16 cellular contexts compared by ENCODE assay signal in genomic region chr11:72705442-72706365, GRCh38. TPM values are rescaled to one million over a fixed set of nuclear protein-coding genes. Genes with fewer than 3 reads are reported as not detected.
DNase-seq lines count a peak whose midpoint lies in the region; ATAC-seq and TF ChIP-seq lines count a peak whose summit lies in the region.
"Had no signal": no experiment of that assay in that cellular context is flagged by ENCODE, and none has a peak within 500 bp of the region (broad histone marks: within the 10 kb centered on the region; RNA-seq: fewer than 3 reads in every experiment).

No MANE protein-coding gene starts in this region.

- no peaks in the 10 kb centered on the region for H3K9me3 Mint-ChIP-seq in stimulated activated naive B cell treated with anti-CD40 and anti-IgM and Interleukin-4, amounts not matched to agents 10 μg/mL and 1 μg/mL and 100 μg/mL, for 72 hours

- peaks cover 67 to 77% of the 10 kb centered on the region in 2 donors for H3K36me3 Mint-ChIP-seq in stimulated activated naive B cell treated with anti-CD40 and anti-IgM and Interleukin-4, amounts not matched to agents 10 μg/mL and 1 μg/mL and 100 μg/mL, for 72 hours

- no peak for TF ChIP-seq POLR2A in esophagus muscularis mucosa (IDR thresholded peaks at IDR 0.05; ENCODE audit: low read depth)

- no peaks in the 10 kb centered on the region for H3K4me1 ChIP-seq in right cardiac atrium (ENCODE audit: control insufficient read depth, insufficient read depth, low read length)
- H3K4me1 ChIP-seq in NT2/D1 (ENCODE audit: insufficient read depth, insufficient read length), result peaks cover 35% of the 10 kb centered on the region
- H3K4me1 ChIP-seq in esophagus muscularis mucosa, result peaks cover 20 to 37% (median 28%) of the 10 kb centered on the region in 4 donors
- H3K4me1 ChIP-seq: SJSA1 had no signal

- H3K27ac ChIP-seq in right cardiac atrium (ENCODE audit: low read length) (no peak overlapping the region), esophagus muscularis mucosa (replicated peaks in 1 of 4) (no peak overlapping the region)
- H3K27ac ChIP-seq: HL-60, SJSA1 had no signal

- peak overlapping the region; percentile 13 for H3K9ac ChIP-seq in NT2/D1 (ENCODE audit: insufficient read length, low read depth)

- no peak for ATAC-seq in right cardiac atrium
- no peak for ATAC-seq in Right ventricle myocardium superior (ENCODE audit: poor library complexity)
- ATAC-seq in stimulated activated naive B cell treated with anti-CD40 and anti-IgM and Interleukin-4, amounts not matched to agents 10 μg/mL and 1 μg/mL and 100 μg/mL, for 72 hours (replicated peaks), result no peak
- ATAC-seq in HG03565 (IDR thresholded peaks at IDR 0.05; ENCODE audit: unreplicated experiment), result no peak

- TF ChIP-seq EP300 in esophagus muscularis mucosa (IDR thresholded peaks at IDR 0.05), result no peak

- H3K9me3 ChIP-seq in right cardiac atrium (ENCODE audit: control insufficient read depth, low read length) (no peaks in the 10 kb centered on the region), NT2/D1 (ENCODE audit: insufficient read depth, low read length) (no peaks in the 10 kb centered on the region), iPS-18c (ENCODE audit: control insufficient read depth, insufficient read depth, low read length) (no peaks in the 10 kb centered on the region), esophagus muscularis mucosa (no peaks in the 10 kb centered on the region)
- H3K9me3 ChIP-seq: SJSA1 had no signal

- intact Hi-C loops in right cardiac atrium (cut with DNase I), result no loop called here
- intact Hi-C loops in Right ventricle myocardium superior (cut with DNase I), result no loop called here
- intact Hi-C loops in esophagus muscularis mucosa (cut with DNase I), result no loop called here

- DNase-seq in right cardiac atrium (peak in 2 of 3 donors; percentile 33 to 54), Right ventricle myocardium superior (no peak), NT2/D1 (ENCODE audit: low read depth, low spot score) (no peak), esophagus muscularis mucosa (ENCODE audit: extremely low spot score) (no peak), NCI-H2107 (lab: John Stamatoyannopoulos, UW) (no peak)
- no peak for DNase-seq in stimulated activated naive B cell treated with anti-CD40 and anti-IgM and Interleukin-4, amounts not matched to agents 10 μg/mL and 1 μg/mL and 100 μg/mL, for 72 hours
- DNase-seq: activated T-cell treated with anti-CD3 and anti-CD28 coated beads, Interleukin-2, amount 50 U/mL, for 48 hours; foreskin melanocyte; NCI-H1417 treated with DMSO at 0.1 percent for 48 hours; NCI-H226 had no signal

- TF ChIP-seq CTCF in esophagus muscularis mucosa (IDR thresholded peaks at IDR 0.05), result no peak

- H3K4me3 ChIP-seq in right cardiac atrium (ENCODE audit: low read length) (no peak overlapping the region), NT2/D1 (ENCODE audit: insufficient read length, low read depth) (no peak overlapping the region), iPS-18c (ENCODE audit: insufficient read depth, low read depth, low read length) (0 out of 2 replicates have a peak overlapping the region, but pooled peaks have one; percentile 20), esophagus muscularis mucosa (no peak overlapping the region)
- H3K4me3 ChIP-seq: lung, SJSA1 had no signal

- H3K27me3 ChIP-seq in right cardiac atrium (ENCODE audit: control insufficient read depth, insufficient read depth), result no peaks in the 10 kb centered on the region
- no peaks in the 10 kb centered on the region for H3K27me3 ChIP-seq in NT2/D1 (ENCODE audit: insufficient read depth, insufficient read length)
- no peaks in the 10 kb centered on the region for H3K27me3 ChIP-seq in esophagus muscularis mucosa
- H3K27me3 ChIP-seq: SJSA1 had no signal

- H3K36me3 ChIP-seq in NT2/D1 (ENCODE audit: insufficient read depth, insufficient read length, low read length), result peaks cover 26% of the 10 kb centered on the region
- peaks cover 63 to 100% (median 100%) of the 10 kb centered on the region in 4 donors for H3K36me3 ChIP-seq in esophagus muscularis mucosa
- H3K36me3 ChIP-seq: SJSA1 had no signal

- H3K27me3 Mint-ChIP-seq in stimulated activated naive B cell treated with anti-CD40 and anti-IgM and Interleukin-4, amounts not matched to agents 10 μg/mL and 1 μg/mL and 100 μg/mL, for 72 hours, result no peaks in the 10 kb centered on the region

- H3K27ac Mint-ChIP-seq in stimulated activated naive B cell treated with anti-CD40 and anti-IgM and Interleukin-4, amounts not matched to agents 10 μg/mL and 1 μg/mL and 100 μg/mL, for 72 hours, result peak overlapping the region; percentile 63

- no peak overlapping the region for H3K4me3 Mint-ChIP-seq in stimulated activated naive B cell treated with anti-CD40 and anti-IgM and Interleukin-4, amounts not matched to agents 10 μg/mL and 1 μg/mL and 100 μg/mL, for 72 hours

- WGBS in right cardiac atrium, result 72% methylated on average over 12 of the region's 12 CpGs
- 87% methylated on average over 8 of the region's 12 CpGs for WGBS in esophagus muscularis mucosa

- peaks cover 14 to 26% of the 10 kb centered on the region in 2 donors for H3K4me1 Mint-ChIP-seq in stimulated activated naive B cell treated with anti-CD40 and anti-IgM and Interleukin-4, amounts not matched to agents 10 μg/mL and 1 μg/mL and 100 μg/mL, for 72 hours

RNA-seq across cellular contexts. Expression of gene PDE2A, which starts 31.5 kb away (rescaled TPM):
- total RNA-seq in right cardiac atrium, result 10 to 100 TPM; 32.1 to 43.9 (median 37.0) TPM
- 43.1 TPM for polyA plus RNA-seq in right cardiac atrium
- total RNA-seq in Right ventricle myocardium superior, result 38.5 TPM
- 10 to 100 TPM; 40.6 to 68.8 (median 47.6) TPM for total RNA-seq in esophagus muscularis mucosa
- total RNA-seq: G401, SJSA1 had no signal

RNA-seq across cellular contexts. Expression of gene ARAP1, which starts 46.5 kb away (rescaled TPM):
- total RNA-seq in right cardiac atrium (10 to 100 TPM; 51.8 to 62.5 (median 59.5) TPM), Right ventricle myocardium superior (58.0 TPM), esophagus muscularis mucosa (100 to 1,000 TPM in 3 of 4 donors, 10 to 100 TPM in 1; 83.7 to 115 (median 110) TPM)
- 41.2 TPM for polyA plus RNA-seq in right cardiac atrium

Comparison
In these comparisons a context has a peak if more than half of its experiments do, and no peak if none do; other contexts are left out.
1. DNase-seq: peak in right cardiac atrium (2 of 3); none in Right ventricle myocardium superior (single experiment), NT2/D1 (single experiment), stimulated activated naive B cell treated with anti-CD40 and anti-IgM and Interleukin-4, amounts not matched to agents 10 μg/mL and 1 μg/mL and 100 μg/mL, for 72 hours (single experiment), esophagus muscularis mucosa (single experiment) and NCI-H2107 (single experiment).